Comparison of ENCODE assay signal across 15 cellular contexts in the genomic region with DNA sequence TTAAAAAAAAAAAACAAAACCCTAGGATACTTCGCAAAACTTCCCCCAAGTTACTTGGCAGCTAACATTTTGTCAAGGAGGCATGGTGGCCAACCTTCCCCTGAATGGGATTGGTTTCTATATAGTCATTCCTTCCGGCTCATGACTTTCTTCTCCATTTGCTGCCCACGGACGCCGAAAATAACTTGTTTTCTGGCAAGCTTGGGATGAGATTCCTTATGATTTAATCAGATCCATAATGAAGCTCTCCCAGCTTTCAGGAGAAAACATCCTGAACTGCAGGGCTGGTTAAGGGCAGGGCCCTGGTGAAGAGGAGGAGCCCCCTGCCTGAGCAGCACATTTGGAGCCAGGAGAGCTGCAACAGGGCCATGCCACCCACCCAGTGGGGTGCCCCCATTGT. TPM values are rescaled to one million over a fixed set of nuclear protein-coding genes. Genes with fewer than 3 reads are reported as not detected.
DNase-seq lines count a peak whose midpoint lies in the region; ATAC-seq and TF ChIP-seq lines count a peak whose summit lies in the region.
"Had no signal": no experiment of that assay in that cellular context is flagged by ENCODE, and none has a peak within 500 bp of the region (broad histone marks: within the 10 kb centered on the region; RNA-seq: fewer than 3 reads in every experiment).

No MANE protein-coding gene starts in this region.

- H3K9me3 ChIP-seq in SK-N-SH, result no peaks in the 10 kb centered on the region
- no peaks in the 10 kb centered on the region for H3K9me3 ChIP-seq in osteoblast (ENCODE audit: low read depth, low read length)
- H3K9me3 ChIP-seq: A549, upper lobe of right lung had no signal

- H4K20me1 ChIP-seq in SK-N-SH (ENCODE audit: insufficient read depth) (no peaks in the 10 kb centered on the region), osteoblast (ENCODE audit: insufficient read depth, low read length) (no peaks in the 10 kb centered on the region)

- H3K36me3 Mint-ChIP-seq in IgD-negative memory B cell, result peaks cover 8% of the 10 kb centered on the region
- no peaks in the 10 kb centered on the region for H3K36me3 Mint-ChIP-seq in Calu3 (ENCODE audit: insufficient read depth, unreplicated experiment)

- BruUV-seq in Calu3 (replicated peaks; lab: Mats Ljungman, UMichigan), result no TSS peak

- H3K9me3 Mint-ChIP-seq in IgD-negative memory B cell, result no peaks in the 10 kb centered on the region
- H3K9me3 Mint-ChIP-seq in Calu3 (ENCODE audit: low read depth, unreplicated experiment), result no peaks in the 10 kb centered on the region

- ATAC-seq in SK-N-SH treated with all-trans-retinoic acid at 6 μM for 48 hours, result no peak
- ATAC-seq: A549; activated CD4-positive, CD25-positive, alpha-beta regulatory T cell treated with anti-CD3 and anti-CD28 coated beads, Interleukin-2, amount 50 U/mL, for 24 hours; upper lobe of right lung had no signal

- intact Hi-C loops in Calu3 (cut with micrococcal nuclease; ENCODE audit: unreplicated experiment), result no loop called here

- H3K79me2 ChIP-seq in SK-N-SH (ENCODE audit: insufficient read depth) (no peaks in the 10 kb centered on the region), osteoblast (ENCODE audit: insufficient read depth, low read length) (no peaks in the 10 kb centered on the region)
- H3K79me2 ChIP-seq: parathyroid adenoma had no signal

- no peaks in the 10 kb centered on the region for H3K27me3 Mint-ChIP-seq in IgD-negative memory B cell
- peaks cover 66% of the 10 kb centered on the region for H3K27me3 Mint-ChIP-seq in Calu3 (ENCODE audit: unreplicated experiment)

- H3K27me3 ChIP-seq in SK-N-SH (ENCODE audit: insufficient read depth) (no peaks in the 10 kb centered on the region), osteoblast (ENCODE audit: insufficient read depth, low read length) (peaks cover 6% of the 10 kb centered on the region)
- H3K27me3 ChIP-seq: upper lobe of right lung had no signal

- peaks cover 0 to 18% of the 10 kb centered on the region in 2 experiments; a peak in 1 of 4 replicates for H3K4me1 ChIP-seq in SK-N-SH (ENCODE audit: control insufficient read depth in 1 of 2, insufficient read depth in 2 of 2, low read depth in 1 of 2, low read length in 1 of 2)
- H3K4me1 ChIP-seq in osteoblast (ENCODE audit: insufficient read depth, low read length), result no peaks in the 10 kb centered on the region
- H3K4me1 ChIP-seq: A549, upper lobe of right lung had no signal

- H3K4me2 ChIP-seq in SK-N-SH, result peak overlapping the region; percentile 33; the same call in 1 of the 2 replicates
- no peak overlapping the region for H3K4me2 ChIP-seq in osteoblast (ENCODE audit: insufficient read depth, low read length)
- H3K4me2 ChIP-seq: A549 had no signal

- no peak for TF ChIP-seq EP300 in SK-N-SH (IDR thresholded peaks at IDR 0.05; ENCODE audit: borderline replicate concordance in 1 of 2, low read depth in 1 of 2, low read length in 1 of 2)

- POLR2A ChIA-PET in SK-N-SH (lab: Yijun Ruan, JAX), result no interaction called here

- CTCF ChIA-PET in SK-N-SH (lab: Yijun Ruan, JAX), result interaction anchor here (0.7 to 1.5 kb wide), 5 partner anchors 9 to 38 kb away, joined by 3 to 6 read pairs (median 5); no protein-coding TSS in a partner anchor
- CTCF ChIA-PET in Calu3 (lab: Charles Lee), result no interaction called here

- H3K4me1 Mint-ChIP-seq in IgD-negative memory B cell (peaks cover 57 to 70% (median 62%) of the 10 kb centered on the region in 3 donors), Calu3 (ENCODE audit: low read depth, unreplicated experiment) (peaks cover under 1% of the 10 kb centered on the region)

- H3K27ac Mint-ChIP-seq in IgD-negative memory B cell (peak overlapping the region; percentile 31 to 98 (median 82)), Calu3 (ENCODE audit: unreplicated experiment) (no peak overlapping the region)

- no peaks in the 10 kb centered on the region for H3F3A ChIP-seq in SK-N-SH (replicated peaks; ENCODE audit: insufficient read depth)

- H3K36me3 ChIP-seq in SK-N-SH (replicated peaks in 1 of 2; ENCODE audit: control insufficient read depth in 1 of 2, insufficient read depth in 2 of 2, low read length in 1 of 2), result no peaks in the 10 kb centered on the region
- H3K36me3 ChIP-seq in osteoblast (ENCODE audit: insufficient read depth, low read length), result no peaks in the 10 kb centered on the region
- H3K36me3 ChIP-seq: upper lobe of right lung had no signal

- H2AFZ ChIP-seq in SK-N-SH (ENCODE audit: low read depth) (no peak overlapping the region), osteoblast (ENCODE audit: low read length) (no peak overlapping the region)
- H2AFZ ChIP-seq: parathyroid adenoma had no signal

- H3K4me3 Mint-ChIP-seq in IgD-negative memory B cell, result no peak overlapping the region
- H3K4me3 Mint-ChIP-seq in Calu3 (ENCODE audit: low read depth, unreplicated experiment), result no peak overlapping the region

- no peaks in the 10 kb centered on the region for H3K9me2 ChIP-seq in SK-N-SH

- 38% methylated on average over 5 of the region's 5 CpGs for WGBS in SK-N-SH (ENCODE audit: low lambda C conversion rate)

- peak overlapping the region in 1 of 2 experiments; percentile 56; a peak in 1 of 4 replicates for H3K27ac ChIP-seq in SK-N-SH (ENCODE audit: low read depth in 2 of 2, low read length in 1 of 2)
- H3K27ac ChIP-seq in osteoblast (ENCODE audit: low read depth, low read length), result no peak overlapping the region
- H3K27ac ChIP-seq: parathyroid adenoma, upper lobe of right lung had no signal

- DNase-seq in SK-N-SH, result no peak
- DNase-seq in cardiac fibroblast (ENCODE audit: low read depth in 2 of 2), result peak; percentile 10 to 31
- peak; percentile 94 for DNase-seq in osteoblast (ENCODE audit: insufficient read length, low spot score, missing footprints)
- DNase-seq in NCI-H2029 treated with DMSO at 0.1 percent for 48 hours (lab: John Stamatoyannopoulos, UW), result no peak
- DNase-seq in Calu3, result no peak
- no peak for DNase-seq in GOT3 (lab: John Stamatoyannopoulos, UW)
- DNase-seq: activated effector memory CD4-positive, alpha-beta T cell treated with anti-CD3 and anti-CD28 coated beads, Interleukin-2, amount 50 U/mL, for 16 hours; KBM-7; NCI-H2029; upper lobe of right lung had no signal

- H3K9ac ChIP-seq in SK-N-SH, result no peak overlapping the region
- H3K9ac ChIP-seq: parathyroid adenoma had no signal

- no peak for TF ChIP-seq RAD21 in SK-N-SH (IDR thresholded peaks at IDR 0.05; ENCODE audit: low read length)

- H3K4me3 ChIP-seq in SK-N-SH (ENCODE audit: low read depth in 2 of 2, low read length in 1 of 2), result no peak overlapping the region
- no peak overlapping the region for H3K4me3 ChIP-seq in cardiac fibroblast (replicated peaks in 1 of 2; ENCODE audit: low read depth in 2 of 2, low read length in 2 of 2)
- no peak overlapping the region for H3K4me3 ChIP-seq in osteoblast (ENCODE audit: insufficient read depth, low read length)
- H3K4me3 ChIP-seq: A549, upper lobe of right lung had no signal

- TF ChIP-seq CTCF in SK-N-SH (IDR thresholded peaks at IDR 0.05) (no peak), cardiac fibroblast (IDR thresholded peaks at IDR 0.05; ENCODE audit: low read depth, low read length) (no peak), osteoblast (IDR thresholded peaks at IDR 0.05; ENCODE audit: extremely low read depth, low read depth, low read length) (no peak), Calu3 (IDR thresholded peaks at IDR 0.05; ENCODE audit: unreplicated experiment) (no peak)

TF ChIP-seq in SK-N-SH, 30 proteins besides CTCF, POLR2A, EP300 and RAD21 (continues in another document):
- TF ChIP-seq FOXJ3 (CRISPR knock-in tag; IDR thresholded peaks at IDR 0.05) (no peak), RCOR1 (IDR thresholded peaks at IDR 0.05; ENCODE audit: low read length) (no peak), NFIC (IDR thresholded peaks at IDR 0.05; ENCODE audit: borderline replicate concordance) (no peak), SIN3A (IDR thresholded peaks at IDR 0.05; ENCODE audit: borderline replicate concordance, low read depth, low read length) (no peak)

TF ChIP-seq in SK-N-SH treated with all-trans-retinoic acid at 6 μM for 48 hours, 23 proteins besides CTCF, POLR2A, EP300 and RAD21:
- no peak for TF ChIP-seq PATZ1 (CRISPR knock-in tag; IDR thresholded peaks at IDR 0.05; ENCODE audit: borderline replicate concordance)
- TF ChIP-seq TOX (CRISPR knock-in tag; IDR thresholded peaks at IDR 0.05; ENCODE audit: borderline replicate concordance), result no peak
- no peak for TF ChIP-seq PPARA (CRISPR knock-in tag; IDR thresholded peaks at IDR 0.05; ENCODE audit: borderline replicate concordance)
- no peak for TF ChIP-seq OSR1 (CRISPR knock-in tag; IDR thresholded peaks at IDR 0.05)
- TF ChIP-seq CSDC2 (CRISPR knock-in tag; IDR thresholded peaks at IDR 0.05), result no peak
- TF ChIP-seq ESRRG (CRISPR knock-in tag; IDR thresholded peaks at IDR 0.05), result no peak
- no peak for TF ChIP-seq ZFP30 (CRISPR knock-in tag; IDR thresholded peaks at IDR 0.05)
- TF ChIP-seq ISL1 (CRISPR knock-in tag; IDR thresholded peaks at IDR 0.05), result no peak
- TF ChIP-seq GLIS3 (CRISPR knock-in tag; IDR thresholded peaks at IDR 0.05), result no peak
- no peak for TF ChIP-seq SNAI2 (CRISPR knock-in tag; IDR thresholded peaks at IDR 0.05)
- TF ChIP-seq ZNF8 (CRISPR knock-in tag; IDR thresholded peaks at IDR 0.05), result no peak
TF ChIP-seq in SK-N-SH treated with all-trans-retinoic acid at 6 μM for 48 hours: peak in this region for 0.

RNA-seq across cellular contexts. Expression of gene PPP1R16B, which starts 49.9 kb away (rescaled TPM):
- polyA plus RNA-seq in SK-N-SH (2012; rRNA removed) (0.28 and 0.91 TPM in 2 replicates), IgD-negative memory B cell (68.0 TPM)
- 0.49 and 1.1 TPM in 2 replicates for polyA plus RNA-seq in SK-N-SH (2012; cell fraction: cytosol; rRNA removed)
- polyA plus RNA-seq in SK-N-SH (2012; cell fraction: nucleus; rRNA removed), result 0.61 and 0.90 TPM in 2 replicates
- total RNA-seq in osteoblast (not detected in 2 replicates), Calu3 (2022) (0.10 TPM in 1 of 2 replicates, not detected in the other)

Comparison
In these comparisons a context has a peak if more than half of its experiments do, and no peak if none do; other contexts are left out.
1. DNase-seq: peak in cardiac fibroblast (2 of 2) and osteoblast (single experiment); none in SK-N-SH (single experiment), NCI-H2029 treated with DMSO at 0.1 percent for 48 hours (single experiment), Calu3 (single experiment) and GOT3 (single experiment).